8 cellular contexts compared by ENCODE assay signal in the genomic region with DNA sequence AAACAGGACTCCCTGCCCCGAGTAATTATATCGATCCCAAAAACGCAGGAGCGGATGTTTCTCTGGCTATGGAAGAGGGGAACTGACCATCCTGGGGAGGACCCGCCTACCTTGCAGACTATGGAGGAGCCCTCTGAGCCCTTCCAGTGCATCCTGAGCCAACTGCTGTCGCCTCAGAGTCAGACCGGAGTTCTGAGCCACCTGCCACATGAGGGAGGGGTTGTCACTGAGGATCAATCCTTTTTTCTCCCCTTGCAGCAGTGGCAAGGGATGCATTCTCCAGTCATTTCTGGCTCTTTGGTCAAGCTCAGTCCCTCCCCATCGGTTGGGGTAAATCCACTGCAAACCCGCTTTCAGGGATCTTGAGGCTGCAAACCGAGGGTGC. TPM values are rescaled to one million over a fixed set of nuclear protein-coding genes. Genes with fewer than 3 reads are reported as not detected.
DNase-seq lines count a peak whose midpoint lies in the region; ATAC-seq and TF ChIP-seq lines count a peak whose summit lies in the region.

No MANE protein-coding gene starts in this region.

- H2AFZ ChIP-seq in Karpas-422 (ENCODE audit: low read length) = peak overlapping the region; percentile 80; the same call in 1 of the 2 replicates

- 1 to 7% methylated on average over 9 to 10 of the region's 10 CpGs for WGBS in body of pancreas, 2 donors

- H3K4me3 ChIP-seq in DOHH2 (ENCODE audit: low read length) (peak overlapping the region; percentile 90), Karpas-422 (ENCODE audit: low read length) (peak overlapping the region; percentile 82), body of pancreas (peak overlapping the region; percentile 84 to 95), mucosa of stomach (ENCODE audit: low read length) (peak overlapping the region; percentile 23)

- TF ChIP-seq CTCF in DOHH2 (IDR thresholded peaks at IDR 0.05; ENCODE audit: low read depth, low read length, poor library complexity, severe bottlenecking) (no peak), body of pancreas (IDR thresholded peaks at IDR 0.05) (no peak)

- H3K9me3 ChIP-seq in DOHH2 (ENCODE audit: control insufficient read depth, insufficient read depth, low read length) = no peaks in the 10 kb centered on the region
- H3K9me3 ChIP-seq in Karpas-422 (ENCODE audit: low read length) = no peaks in the 10 kb centered on the region
- H3K9me3 ChIP-seq in body of pancreas = no peaks in the 10 kb centered on the region
- no peaks in the 10 kb centered on the region for H3K9me3 ChIP-seq in mucosa of stomach (ENCODE audit: control insufficient read depth, low read length)

- H3K4me2 ChIP-seq in DOHH2 (ENCODE audit: low read length) = peak overlapping the region; percentile 85
- peak overlapping the region; percentile 88 for H3K4me2 ChIP-seq in Karpas-422 (ENCODE audit: low read depth, low read length, poor library complexity, severe bottlenecking)

- H3F3A ChIP-seq in DOHH2 (ENCODE audit: control insufficient read depth, insufficient read depth) = 0 out of 2 replicates have a peak, but pooled peaks cover 2% of the 10 kb centered on the region

- no peaks in the 10 kb centered on the region for H4K20me1 ChIP-seq in DOHH2 (ENCODE audit: control insufficient read depth, insufficient read depth, low read depth, low read length)
- no peaks in the 10 kb centered on the region for H4K20me1 ChIP-seq in Karpas-422 (ENCODE audit: insufficient read depth, low read depth, low read length)

- H3K9ac ChIP-seq in Karpas-422 (ENCODE audit: low read length) (peak overlapping the region; percentile 80), mucosa of stomach (ENCODE audit: low read length) (peak overlapping the region; percentile 60)

- intact Hi-C loops in body of pancreas (cut with DNase I) = no loop called here

- TF ChIP-seq POLR2A in body of pancreas (IDR thresholded peaks at IDR 0.05) = no peak

- H3K36me3 ChIP-seq in DOHH2 (ENCODE audit: control insufficient read depth, low read length) = peaks cover 45% of the 10 kb centered on the region
- peaks cover 1% of the 10 kb centered on the region; the same call in 1 of the 2 replicates for H3K36me3 ChIP-seq in Karpas-422 (ENCODE audit: insufficient read depth, low read length)
- no peaks in the 10 kb centered on the region for H3K36me3 ChIP-seq in body of pancreas (replicated peaks in 1 of 2; ENCODE audit: insufficient read depth in 1 of 2, low read depth in 2 of 2)
- H3K36me3 ChIP-seq in mucosa of stomach (ENCODE audit: control insufficient read depth, insufficient read depth, low read length) = peaks cover 3% of the 10 kb centered on the region

- H3K4me1 ChIP-seq in DOHH2 (ENCODE audit: control insufficient read depth, low read length) = peaks cover 25% of the 10 kb centered on the region
- H3K4me1 ChIP-seq in Karpas-422 (ENCODE audit: low read length) = peaks cover 26% of the 10 kb centered on the region
- peaks cover 20% of the 10 kb centered on the region for H3K4me1 ChIP-seq in body of pancreas
- peaks cover 8% of the 10 kb centered on the region for H3K4me1 ChIP-seq in mucosa of stomach (ENCODE audit: control insufficient read depth, insufficient read depth, low read length)

- H3K27ac ChIP-seq in DOHH2 (ENCODE audit: low read depth, low read length) (peak overlapping the region; percentile 82), Karpas-422 (ENCODE audit: low read length) (peak overlapping the region; percentile 87), body of pancreas (peak overlapping the region in 3 of 4 donors; percentile 41 to 81 (median 65))

- peaks cover 30% of the 10 kb centered on the region for H3K79me2 ChIP-seq in DOHH2 (ENCODE audit: control insufficient read depth, low read length)
- H3K79me2 ChIP-seq in Karpas-422 (ENCODE audit: low read length) = peaks cover 31% of the 10 kb centered on the region

- H3K9me2 ChIP-seq in DOHH2 (replicated peaks; ENCODE audit: control insufficient read depth, low read length) (no peaks in the 10 kb centered on the region), Karpas-422 (replicated peaks; ENCODE audit: insufficient read depth, low read length) (no peaks in the 10 kb centered on the region)

- DNase-seq in Karpas-422 (peak; percentile 53), body of pancreas (no peak), hippocampal formation (lab: John Stamatoyannopoulos, UW) (no peak), retina (no peak)

- ATAC-seq in body of pancreas (no peak), GM18858 (IDR thresholded peaks at IDR 0.05; ENCODE audit: unreplicated experiment) (no peak), GM21717 (IDR thresholded peaks at IDR 0.05; ENCODE audit: unreplicated experiment) (no peak)

- H3K27me3 ChIP-seq in DOHH2 (ENCODE audit: control insufficient read depth, low read length) (no peaks in the 10 kb centered on the region), Karpas-422 (ENCODE audit: low read length) (no peaks in the 10 kb centered on the region), body of pancreas (no peaks in the 10 kb centered on the region), mucosa of stomach (ENCODE audit: control insufficient read depth, insufficient read depth, low read length) (no peaks in the 10 kb centered on the region)

RNA-seq across cellular contexts. Expression of a gene that starts 0.7 kb away (rescaled TPM):
- 38.8 and 47.9 TPM in 2 replicates for total RNA-seq in Karpas-422 (2014; rRNA removed; shearing (Covaris generic); ENCODE audit: low replicate concordance)
- total RNA-seq in body of pancreas = 10 to 100 TPM in 1 of 2 donors, 1 to 10 TPM in 1; 6.0 to 29.3 TPM

RNA-seq across cellular contexts. Expression of a gene that starts 6.6 kb away (rescaled TPM):
- 157 and 183 TPM in 2 replicates for total RNA-seq in Karpas-422 (2014; rRNA removed; shearing (Covaris generic); ENCODE audit: low replicate concordance)
- total RNA-seq in body of pancreas = 100 to 1,000 TPM in 1 of 2 donors, 10 to 100 TPM in 1; 63.6 to 118 TPM

RNA-seq across cellular contexts. Expression of a gene that starts 17.4 kb away (rescaled TPM):
- total RNA-seq in Karpas-422 (2014; rRNA removed; shearing (Covaris generic); ENCODE audit: low replicate concordance) = 25.1 and 29.3 TPM in 2 replicates
- total RNA-seq in body of pancreas = 10 to 100 TPM; 12.5 to 15.0 TPM

RNA-seq across cellular contexts. Expression of a gene that starts 23.9 kb away (rescaled TPM):
- total RNA-seq in Karpas-422 (2014; rRNA removed; shearing (Covaris generic); ENCODE audit: low replicate concordance) = 141 and 250 TPM in 2 replicates
- total RNA-seq in body of pancreas = 10 to 100 TPM; 38.9 to 43.6 TPM

RNA-seq across cellular contexts. Expression of a gene that starts 36.6 kb away (rescaled TPM):
- 3.2 and 3.5 TPM in 2 replicates for total RNA-seq in Karpas-422 (2014; rRNA removed; shearing (Covaris generic); ENCODE audit: low replicate concordance)
- total RNA-seq in body of pancreas = 1 to 10 TPM; 2.3 to 6.6 TPM

Comparison
In these comparisons a context has a peak if more than half of its experiments do, and no peak if none do; other contexts are left out.
1. H3K4me3 ChIP-seq: peak in every context shown above with its lines; median percentile 90 in DOHH2; 90 in body of pancreas; 82 in Karpas-422; 23 in mucosa of stomach.